1 cellular context compared by ENCODE assay signal in the genomic region with DNA sequence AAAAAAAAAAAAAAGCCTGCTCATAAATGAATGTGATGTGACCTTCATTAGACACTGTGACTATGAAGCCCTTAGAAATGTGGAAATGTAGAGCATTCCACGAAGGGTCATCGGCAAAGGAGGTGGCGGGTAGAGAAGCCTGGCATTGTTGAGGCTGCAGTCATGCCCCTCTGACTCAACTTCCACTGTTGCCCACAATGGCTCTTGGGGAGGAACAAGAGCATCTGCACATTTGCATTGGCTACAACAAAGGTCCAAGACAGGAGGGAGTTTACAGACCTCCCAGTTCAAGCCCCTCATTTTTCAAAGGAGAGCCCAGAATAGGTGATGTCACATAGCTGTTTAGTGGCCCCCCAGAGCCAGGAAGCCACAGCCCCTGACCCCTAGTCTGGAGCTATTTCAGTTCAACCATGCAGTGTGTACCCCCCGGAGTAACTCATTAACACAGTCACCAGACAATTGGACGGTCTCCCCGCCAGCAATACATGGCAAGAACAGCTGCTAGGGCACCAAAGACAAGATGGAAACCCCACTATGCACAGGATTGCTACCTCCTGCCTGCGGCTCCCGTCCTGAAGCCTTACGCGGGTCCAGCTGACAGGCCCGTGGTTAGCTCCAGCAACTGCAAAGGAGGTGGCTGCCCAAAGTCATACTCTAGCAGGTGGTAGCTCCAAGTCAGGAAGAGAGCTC.
TF ChIP-seq lines count a peak whose summit lies in the region.

No MANE protein-coding gene starts in this region.

TF ChIP-seq in GM23338, 12 proteins besides CTCF, POLR2A, EP300 and RAD21 (continued from another document):
- TF ChIP-seq, protein P1, sequence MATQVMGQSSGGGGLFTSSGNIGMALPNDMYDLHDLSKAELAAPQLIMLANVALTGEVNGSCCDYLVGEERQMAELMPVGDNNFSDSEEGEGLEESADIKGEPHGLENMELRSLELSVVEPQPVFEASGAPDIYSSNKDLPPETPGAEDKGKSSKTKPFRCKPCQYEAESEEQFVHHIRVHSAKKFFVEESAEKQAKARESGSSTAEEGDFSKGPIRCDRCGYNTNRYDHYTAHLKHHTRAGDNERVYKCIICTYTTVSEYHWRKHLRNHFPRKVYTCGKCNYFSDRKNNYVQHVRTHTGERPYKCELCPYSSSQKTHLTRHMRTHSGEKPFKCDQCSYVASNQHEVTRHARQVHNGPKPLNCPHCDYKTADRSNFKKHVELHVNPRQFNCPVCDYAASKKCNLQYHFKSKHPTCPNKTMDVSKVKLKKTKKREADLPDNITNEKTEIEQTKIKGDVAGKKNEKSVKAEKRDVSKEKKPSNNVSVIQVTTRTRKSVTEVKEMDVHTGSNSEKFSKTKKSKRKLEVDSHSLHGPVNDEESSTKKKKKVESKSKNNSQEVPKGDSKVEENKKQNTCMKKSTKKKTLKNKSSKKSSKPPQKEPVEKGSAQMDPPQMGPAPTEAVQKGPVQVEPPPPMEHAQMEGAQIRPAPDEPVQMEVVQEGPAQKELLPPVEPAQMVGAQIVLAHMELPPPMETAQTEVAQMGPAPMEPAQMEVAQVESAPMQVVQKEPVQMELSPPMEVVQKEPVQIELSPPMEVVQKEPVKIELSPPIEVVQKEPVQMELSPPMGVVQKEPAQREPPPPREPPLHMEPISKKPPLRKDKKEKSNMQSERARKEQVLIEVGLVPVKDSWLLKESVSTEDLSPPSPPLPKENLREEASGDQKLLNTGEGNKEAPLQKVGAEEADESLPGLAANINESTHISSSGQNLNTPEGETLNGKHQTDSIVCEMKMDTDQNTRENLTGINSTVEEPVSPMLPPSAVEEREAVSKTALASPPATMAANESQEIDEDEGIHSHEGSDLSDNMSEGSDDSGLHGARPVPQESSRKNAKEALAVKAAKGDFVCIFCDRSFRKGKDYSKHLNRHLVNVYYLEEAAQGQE (IDR thresholded peaks at IDR 0.05; ENCODE audit: unreplicated experiment), result no peak
